In genomic region chr2:43024515-43024962, GRCh38 we compare ENCODE assay signal across 1 cellular context.
TF ChIP-seq lines count a peak whose summit lies in the region.

No MANE protein-coding gene starts in this region.

TF ChIP-seq in HepG2, 621 proteins besides CTCF, POLR2A, EP300 and RAD21 (continued from another document and continues in another):
- TF ChIP-seq, protein P1, sequence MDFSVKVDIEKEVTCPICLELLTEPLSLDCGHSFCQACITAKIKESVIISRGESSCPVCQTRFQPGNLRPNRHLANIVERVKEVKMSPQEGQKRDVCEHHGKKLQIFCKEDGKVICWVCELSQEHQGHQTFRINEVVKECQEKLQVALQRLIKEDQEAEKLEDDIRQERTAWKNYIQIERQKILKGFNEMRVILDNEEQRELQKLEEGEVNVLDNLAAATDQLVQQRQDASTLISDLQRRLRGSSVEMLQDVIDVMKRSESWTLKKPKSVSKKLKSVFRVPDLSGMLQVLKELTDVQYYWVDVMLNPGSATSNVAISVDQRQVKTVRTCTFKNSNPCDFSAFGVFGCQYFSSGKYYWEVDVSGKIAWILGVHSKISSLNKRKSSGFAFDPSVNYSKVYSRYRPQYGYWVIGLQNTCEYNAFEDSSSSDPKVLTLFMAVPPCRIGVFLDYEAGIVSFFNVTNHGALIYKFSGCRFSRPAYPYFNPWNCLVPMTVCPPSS (IDR thresholded peaks at IDR 0.05) = no peak
- TF ChIP-seq, protein P2, sequence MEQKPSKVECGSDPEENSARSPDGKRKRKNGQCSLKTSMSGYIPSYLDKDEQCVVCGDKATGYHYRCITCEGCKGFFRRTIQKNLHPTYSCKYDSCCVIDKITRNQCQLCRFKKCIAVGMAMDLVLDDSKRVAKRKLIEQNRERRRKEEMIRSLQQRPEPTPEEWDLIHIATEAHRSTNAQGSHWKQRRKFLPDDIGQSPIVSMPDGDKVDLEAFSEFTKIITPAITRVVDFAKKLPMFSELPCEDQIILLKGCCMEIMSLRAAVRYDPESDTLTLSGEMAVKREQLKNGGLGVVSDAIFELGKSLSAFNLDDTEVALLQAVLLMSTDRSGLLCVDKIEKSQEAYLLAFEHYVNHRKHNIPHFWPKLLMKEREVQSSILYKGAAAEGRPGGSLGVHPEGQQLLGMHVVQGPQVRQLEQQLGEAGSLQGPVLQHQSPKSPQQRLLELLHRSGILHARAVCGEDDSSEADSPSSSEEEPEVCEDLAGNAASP (CRISPR knock-in tag; IDR thresholded peaks at IDR 0.05; ENCODE audit: borderline replicate concordance) = no peak; the same call in 1 of the 2 replicates
- no peak for TF ChIP-seq ZNF766 (CRISPR knock-in tag; IDR thresholded peaks at IDR 0.05; ENCODE audit: borderline replicate concordance)
- peak; percentile 64; the same call in 1 of the 2 replicates for TF ChIP-seq ZNF543 (CRISPR knock-in tag; IDR thresholded peaks at IDR 0.05)
- TF ChIP-seq ZNF44 (CRISPR knock-in tag; IDR thresholded peaks at IDR 0.05) = 0 out of 2 replicates have a peak, but pooled peaks have one; percentile 52
- TF ChIP-seq ZNF362 (CRISPR knock-in tag; IDR thresholded peaks at IDR 0.05; ENCODE audit: borderline replicate concordance) = peak; percentile 29; the same call in 1 of the 2 replicates
- TF ChIP-seq LCORL (IDR thresholded peaks at IDR 0.05) = no peak
- peak; percentile 69; the same call in 1 of the 2 replicates for TF ChIP-seq LCORL (CRISPR knock-in tag; IDR thresholded peaks at IDR 0.05)
- no peak for TF ChIP-seq ZNF18 (CRISPR knock-in tag; IDR thresholded peaks at IDR 0.05; ENCODE audit: insufficient replicate concordance)
- TF ChIP-seq, protein P3, sequence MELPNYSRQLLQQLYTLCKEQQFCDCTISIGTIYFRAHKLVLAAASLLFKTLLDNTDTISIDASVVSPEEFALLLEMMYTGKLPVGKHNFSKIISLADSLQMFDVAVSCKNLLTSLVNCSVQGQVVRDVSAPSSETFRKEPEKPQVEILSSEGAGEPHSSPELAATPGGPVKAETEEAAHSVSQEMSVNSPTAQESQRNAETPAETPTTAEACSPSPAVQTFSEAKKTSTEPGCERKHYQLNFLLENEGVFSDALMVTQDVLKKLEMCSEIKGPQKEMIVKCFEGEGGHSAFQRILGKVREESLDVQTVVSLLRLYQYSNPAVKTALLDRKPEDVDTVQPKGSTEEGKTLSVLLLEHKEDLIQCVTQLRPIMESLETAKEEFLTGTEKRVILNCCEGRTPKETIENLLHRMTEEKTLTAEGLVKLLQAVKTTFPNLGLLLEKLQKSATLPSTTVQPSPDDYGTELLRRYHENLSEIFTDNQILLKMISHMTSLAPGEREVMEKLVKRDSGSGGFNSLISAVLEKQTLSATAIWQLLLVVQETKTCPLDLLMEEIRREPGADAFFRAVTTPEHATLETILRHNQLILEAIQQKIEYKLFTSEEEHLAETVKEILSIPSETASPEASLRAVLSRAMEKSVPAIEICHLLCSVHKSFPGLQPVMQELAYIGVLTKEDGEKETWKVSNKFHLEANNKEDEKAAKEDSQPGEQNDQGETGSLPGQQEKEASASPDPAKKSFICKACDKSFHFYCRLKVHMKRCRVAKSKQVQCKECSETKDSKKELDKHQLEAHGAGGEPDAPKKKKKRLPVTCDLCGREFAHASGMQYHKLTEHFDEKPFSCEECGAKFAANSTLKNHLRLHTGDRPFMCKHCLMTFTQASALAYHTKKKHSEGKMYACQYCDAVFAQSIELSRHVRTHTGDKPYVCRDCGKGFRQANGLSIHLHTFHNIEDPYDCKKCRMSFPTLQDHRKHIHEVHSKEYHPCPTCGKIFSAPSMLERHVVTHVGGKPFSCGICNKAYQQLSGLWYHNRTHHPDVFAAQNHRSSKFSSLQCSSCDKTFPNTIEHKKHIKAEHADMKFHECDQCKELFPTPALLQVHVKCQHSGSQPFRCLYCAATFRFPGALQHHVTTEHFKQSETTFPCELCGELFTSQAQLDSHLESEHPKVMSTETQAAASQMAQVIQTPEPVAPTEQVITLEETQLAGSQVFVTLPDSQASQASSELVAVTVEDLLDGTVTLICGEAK (IDR thresholded peaks at IDR 0.05) = no peak
- TF ChIP-seq, protein P3 (CRISPR knock-in tag; IDR thresholded peaks at IDR 0.05) = no peak
- TF ChIP-seq, protein P4, sequence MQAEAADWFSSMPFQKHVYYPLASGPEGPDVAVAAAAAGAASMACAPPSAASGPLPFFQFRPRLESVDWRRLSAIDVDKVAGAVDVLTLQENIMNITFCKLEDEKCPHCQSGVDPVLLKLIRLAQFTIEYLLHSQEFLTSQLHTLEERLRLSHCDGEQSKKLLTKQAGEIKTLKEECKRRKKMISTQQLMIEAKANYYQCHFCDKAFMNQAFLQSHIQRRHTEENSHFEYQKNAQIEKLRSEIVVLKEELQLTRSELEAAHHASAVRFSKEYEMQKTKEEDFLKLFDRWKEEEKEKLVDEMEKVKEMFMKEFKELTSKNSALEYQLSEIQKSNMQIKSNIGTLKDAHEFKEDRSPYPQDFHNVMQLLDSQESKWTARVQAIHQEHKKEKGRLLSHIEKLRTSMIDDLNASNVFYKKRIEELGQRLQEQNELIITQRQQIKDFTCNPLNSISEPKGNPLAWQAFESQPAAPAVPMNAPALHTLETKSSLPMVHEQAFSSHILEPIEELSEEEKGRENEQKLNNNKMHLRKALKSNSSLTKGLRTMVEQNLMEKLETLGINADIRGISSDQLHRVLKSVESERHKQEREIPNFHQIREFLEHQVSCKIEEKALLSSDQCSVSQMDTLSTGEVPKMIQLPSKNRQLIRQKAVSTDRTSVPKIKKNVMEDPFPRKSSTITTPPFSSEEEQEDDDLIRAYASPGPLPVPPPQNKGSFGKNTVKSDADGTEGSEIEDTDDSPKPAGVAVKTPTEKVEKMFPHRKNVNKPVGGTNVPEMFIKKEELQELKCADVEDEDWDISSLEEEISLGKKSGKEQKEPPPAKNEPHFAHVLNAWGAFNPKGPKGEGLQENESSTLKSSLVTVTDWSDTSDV (CRISPR knock-in tag; IDR thresholded peaks at IDR 0.05) = no peak
- no peak for TF ChIP-seq NFKBIZ (CRISPR knock-in tag; IDR thresholded peaks at IDR 0.05)
- TF ChIP-seq KDM4B (CRISPR knock-in tag; IDR thresholded peaks at IDR 0.05) = peak; percentile 30; the same call in 1 of the 2 replicates
- no peak for TF ChIP-seq ZNF674 (CRISPR knock-in tag; IDR thresholded peaks at IDR 0.05; ENCODE audit: low read depth)
- TF ChIP-seq ZNF7 (CRISPR knock-in tag; IDR thresholded peaks at IDR 0.05) = no peak
- TF ChIP-seq PPARG (CRISPR knock-in tag; conservative IDR thresholded peaks at IDR 0.05) = no peak
- no peak for TF ChIP-seq POLR2AphosphoS2 (IDR thresholded peaks at IDR 0.05; ENCODE audit: low read depth, low read length)
- no peak for TF ChIP-seq TBX3 (IDR thresholded peaks at IDR 0.05; ENCODE audit: borderline replicate concordance)
- no peak for TF ChIP-seq ZNF619 (CRISPR knock-in tag; IDR thresholded peaks at IDR 0.05)
- no peak for TF ChIP-seq HDAC6 (IDR thresholded peaks at IDR 0.05; ENCODE audit: low read depth, low read length)
- TF ChIP-seq MAFK (conservative IDR thresholded peaks at IDR 0.05 in 1 of 2, IDR thresholded peaks at IDR 0.05 in 1 of 2; ENCODE audit: low read length in 2 of 2) = no peak
- no peak for TF ChIP-seq MTF1 (CRISPR knock-in tag; IDR thresholded peaks at IDR 0.05)
- TF ChIP-seq ZNF230 (CRISPR knock-in tag; IDR thresholded peaks at IDR 0.05) = 0 out of 2 replicates have a peak, but pooled peaks have one; percentile 45
- TF ChIP-seq ZNF3 (CRISPR knock-in tag; IDR thresholded peaks at IDR 0.05) = no peak
- TF ChIP-seq, protein P5, sequence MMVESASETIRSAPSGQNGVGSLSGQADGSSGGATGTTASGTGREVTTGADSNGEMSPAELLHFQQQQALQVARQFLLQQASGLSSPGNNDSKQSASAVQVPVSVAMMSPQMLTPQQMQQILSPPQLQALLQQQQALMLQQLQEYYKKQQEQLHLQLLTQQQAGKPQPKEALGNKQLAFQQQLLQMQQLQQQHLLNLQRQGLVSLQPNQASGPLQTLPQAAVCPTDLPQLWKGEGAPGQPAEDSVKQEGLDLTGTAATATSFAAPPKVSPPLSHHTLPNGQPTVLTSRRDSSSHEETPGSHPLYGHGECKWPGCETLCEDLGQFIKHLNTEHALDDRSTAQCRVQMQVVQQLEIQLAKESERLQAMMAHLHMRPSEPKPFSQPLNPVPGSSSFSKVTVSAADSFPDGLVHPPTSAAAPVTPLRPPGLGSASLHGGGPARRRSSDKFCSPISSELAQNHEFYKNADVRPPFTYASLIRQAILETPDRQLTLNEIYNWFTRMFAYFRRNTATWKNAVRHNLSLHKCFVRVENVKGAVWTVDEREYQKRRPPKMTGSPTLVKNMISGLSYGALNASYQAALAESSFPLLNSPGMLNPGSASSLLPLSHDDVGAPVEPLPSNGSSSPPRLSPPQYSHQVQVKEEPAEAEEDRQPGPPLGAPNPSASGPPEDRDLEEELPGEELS (CRISPR knock-in tag; IDR thresholded peaks at IDR 0.05) = peak; percentile 49; the same call in 1 of the 2 replicates
- TF ChIP-seq ZMYM4 (CRISPR knock-in tag; IDR thresholded peaks at IDR 0.05) = peak; percentile 67
- TF ChIP-seq RXRA (CRISPR knock-in tag; IDR thresholded peaks at IDR 0.05) = no peak; the same call in 1 of the 2 replicates
- TF ChIP-seq, protein P6, sequence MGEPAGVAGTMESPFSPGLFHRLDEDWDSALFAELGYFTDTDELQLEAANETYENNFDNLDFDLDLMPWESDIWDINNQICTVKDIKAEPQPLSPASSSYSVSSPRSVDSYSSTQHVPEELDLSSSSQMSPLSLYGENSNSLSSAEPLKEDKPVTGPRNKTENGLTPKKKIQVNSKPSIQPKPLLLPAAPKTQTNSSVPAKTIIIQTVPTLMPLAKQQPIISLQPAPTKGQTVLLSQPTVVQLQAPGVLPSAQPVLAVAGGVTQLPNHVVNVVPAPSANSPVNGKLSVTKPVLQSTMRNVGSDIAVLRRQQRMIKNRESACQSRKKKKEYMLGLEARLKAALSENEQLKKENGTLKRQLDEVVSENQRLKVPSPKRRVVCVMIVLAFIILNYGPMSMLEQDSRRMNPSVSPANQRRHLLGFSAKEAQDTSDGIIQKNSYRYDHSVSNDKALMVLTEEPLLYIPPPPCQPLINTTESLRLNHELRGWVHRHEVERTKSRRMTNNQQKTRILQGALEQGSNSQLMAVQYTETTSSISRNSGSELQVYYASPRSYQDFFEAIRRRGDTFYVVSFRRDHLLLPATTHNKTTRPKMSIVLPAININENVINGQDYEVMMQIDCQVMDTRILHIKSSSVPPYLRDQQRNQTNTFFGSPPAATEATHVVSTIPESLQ (CRISPR knock-in tag; conservative IDR thresholded peaks at IDR 0.05) = no peak
- no peak for TF ChIP-seq ZNF776 (CRISPR knock-in tag; IDR thresholded peaks at IDR 0.05)
- TF ChIP-seq RNF2 (conservative IDR thresholded peaks at IDR 0.05; ENCODE audit: low read depth) = no peak
- TF ChIP-seq ZKSCAN1 (IDR thresholded peaks at IDR 0.05; ENCODE audit: low read length) = no peak
- TF ChIP-seq RCOR2 (CRISPR knock-in tag; IDR thresholded peaks at IDR 0.05) = no peak
- TF ChIP-seq, protein P7, sequence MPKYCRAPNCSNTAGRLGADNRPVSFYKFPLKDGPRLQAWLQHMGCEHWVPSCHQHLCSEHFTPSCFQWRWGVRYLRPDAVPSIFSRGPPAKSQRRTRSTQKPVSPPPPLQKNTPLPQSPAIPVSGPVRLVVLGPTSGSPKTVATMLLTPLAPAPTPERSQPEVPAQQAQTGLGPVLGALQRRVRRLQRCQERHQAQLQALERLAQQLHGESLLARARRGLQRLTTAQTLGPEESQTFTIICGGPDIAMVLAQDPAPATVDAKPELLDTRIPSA (CRISPR knock-in tag; IDR thresholded peaks at IDR 0.05; ENCODE audit: borderline replicate concordance) = no peak
- TF ChIP-seq YY1 (IDR thresholded peaks at IDR 0.05; ENCODE audit: insufficient read depth, insufficient replicate concordance, low read depth, low read length) = peak; percentile 46
